ENCODE assay signal across 30 cellular contexts in genomic region chr11:118804094-118804493, GRCh38.
"Had no signal": no experiment of that assay in that cellular context is flagged by ENCODE, and none has a peak within 500 bp of the region (broad histone marks: within the 10 kb centered on the region; RNA-seq: fewer than 3 reads in every experiment).

No MANE protein-coding gene starts in this region.

- H3K27me3 Mint-ChIP-seq: activated T-cell treated with anti-CD3 and anti-CD28 coated beads, Interleukin-2, amount 50 U/mL, for 24 hours had no signal

- H3K36me3 Mint-ChIP-seq: activated naive CD4-positive, alpha-beta T cell treated with anti-CD3 and anti-CD28 coated beads, Interleukin-2, amount 50 U/mL, for 72 hours; brain had no signal

- ATAC-seq: activated CD4-positive, alpha-beta T cell treated with anti-CD3 and anti-CD28 coated beads for 36 hours; activated CD4-positive, CD25-positive, alpha-beta regulatory T cell treated with anti-CD3 and anti-CD28 coated beads, Interleukin-2, amount 50 U/mL, for 24 hours; activated CD8-positive, alpha-beta T cell treated with anti-CD3 and anti-CD28 coated beads, Interleukin-2, amount 10 ng/mL, durations not matched to agents 7 days and 5 days; activated naive CD4-positive, alpha-beta T cell treated with anti-CD3 and anti-CD28 coated beads, Interleukin-2, amount 50 U/mL, for 72 hours; Panc1 had no signal

- DNase-seq: activated CD4-positive, alpha-beta T cell treated with anti-CD3 and anti-CD28 coated beads for 36 hours; activated CD4-positive, alpha-beta T cell treated with anti-CD3 and anti-CD28 coated beads, Interleukin-2, amount 10 ng/mL, durations not matched to agents 7 days and 5 days; activated CD4-positive, alpha-beta T cell treated with anti-CD3 and anti-CD28 coated beads, Interleukin-2, amount 50 U/mL, for 48 hours; activated CD8-positive, alpha-beta T cell treated with anti-CD3 and anti-CD28 coated beads, Interleukin-2, amount 10 ng/mL, durations not matched to agents 7 days and 5 days; activated gamma-delta T cell; activated naive CD4-positive, alpha-beta T cell treated with Interleukin-2 at 50 U/mL for 16 hours; activated T-cell treated with anti-CD3 and anti-CD28 coated beads, Interleukin-2, amount 50 U/mL, for 24 hours; adrenal gland; caudate nucleus; cerebellar nuclear complex; Kasumi-1; KG1; MG63; NCI-H1048; NCI-H1105 treated with DMSO at 0.1 percent for 48 hours; NCI-H1436; NCI-H1694; NCI-H1930; NCI-H2081 treated with DMSO at 0.1 percent for 48 hours; NCI-H345; NCI-H524 treated with DMSO at 0.1 percent for 48 hours; NK-92 treated with Interleukin-12 subunit alpha and Interleukin-12 subunit beta, amount 100 ng/mL, for 24 hours; SHP77; SJCRH30; T1000 had no signal

- H3K9me3 Mint-ChIP-seq: activated CD4-positive, alpha-beta T cell treated with anti-CD3 and anti-CD28 coated beads, Interleukin-2, amount 10 ng/mL, durations not matched to agents 7 days and 5 days; activated naive CD4-positive, alpha-beta T cell treated with anti-CD3 and anti-CD28 coated beads, Interleukin-2, amount 50 U/mL, for 72 hours; activated T-cell treated with anti-CD3 and anti-CD28 coated beads, Interleukin-2, amount 50 U/mL, for 24 hours; activated T-helper 2 cell treated with anti-CD3 and anti-CD28 coated beads, Interferon-gamma antibody, Interleukin-2, Interleukin-4, amounts not matched to agents 10 μg/mL and 5 μg/mL and 100 μg/mL, durations not matched to agents 14 hours and 24 hours and 36 hours had no signal

- H3K4me1 Mint-ChIP-seq: activated CD4-positive, alpha-beta T cell treated with anti-CD3 and anti-CD28 coated beads, Interleukin-2, amount 10 ng/mL, durations not matched to agents 7 days and 5 days; brain had no signal

- H3K4me3 Mint-ChIP-seq: activated CD4-positive, alpha-beta T cell treated with anti-CD3 and anti-CD28 coated beads for 36 hours; activated CD4-positive, alpha-beta T cell treated with anti-CD3 and anti-CD28 coated beads, Interleukin-2, amount 10 ng/mL, durations not matched to agents 7 days and 5 days; activated CD8-positive, alpha-beta T cell treated with anti-CD3 and anti-CD28 coated beads, Interleukin-2, amount 10 ng/mL, durations not matched to agents 7 days and 5 days; activated T-cell treated with anti-CD3 and anti-CD28 coated beads, Interleukin-2, amount 50 U/mL, for 24 hours; brain had no signal

- H3K27ac Mint-ChIP-seq: activated CD4-positive, alpha-beta T cell treated with anti-CD3 and anti-CD28 coated beads for 36 hours; activated CD4-positive, alpha-beta T cell treated with anti-CD3 and anti-CD28 coated beads, Interleukin-2, amount 10 ng/mL, durations not matched to agents 7 days and 5 days; activated CD8-positive, alpha-beta T cell treated with anti-CD3 and anti-CD28 coated beads, Interleukin-2, amount 10 ng/mL, durations not matched to agents 7 days and 5 days; activated T-cell treated with anti-CD3 and anti-CD28 coated beads, Interleukin-2, amount 50 U/mL, for 24 hours; activated T-helper 2 cell treated with anti-CD3 and anti-CD28 coated beads, Interferon-gamma antibody, Interleukin-2, Interleukin-4, amounts not matched to agents 10 μg/mL and 5 μg/mL and 100 μg/mL, durations not matched to agents 14 hours and 24 hours and 36 hours; brain had no signal
